8 cellular contexts compared by ENCODE assay signal in the genomic region with DNA sequence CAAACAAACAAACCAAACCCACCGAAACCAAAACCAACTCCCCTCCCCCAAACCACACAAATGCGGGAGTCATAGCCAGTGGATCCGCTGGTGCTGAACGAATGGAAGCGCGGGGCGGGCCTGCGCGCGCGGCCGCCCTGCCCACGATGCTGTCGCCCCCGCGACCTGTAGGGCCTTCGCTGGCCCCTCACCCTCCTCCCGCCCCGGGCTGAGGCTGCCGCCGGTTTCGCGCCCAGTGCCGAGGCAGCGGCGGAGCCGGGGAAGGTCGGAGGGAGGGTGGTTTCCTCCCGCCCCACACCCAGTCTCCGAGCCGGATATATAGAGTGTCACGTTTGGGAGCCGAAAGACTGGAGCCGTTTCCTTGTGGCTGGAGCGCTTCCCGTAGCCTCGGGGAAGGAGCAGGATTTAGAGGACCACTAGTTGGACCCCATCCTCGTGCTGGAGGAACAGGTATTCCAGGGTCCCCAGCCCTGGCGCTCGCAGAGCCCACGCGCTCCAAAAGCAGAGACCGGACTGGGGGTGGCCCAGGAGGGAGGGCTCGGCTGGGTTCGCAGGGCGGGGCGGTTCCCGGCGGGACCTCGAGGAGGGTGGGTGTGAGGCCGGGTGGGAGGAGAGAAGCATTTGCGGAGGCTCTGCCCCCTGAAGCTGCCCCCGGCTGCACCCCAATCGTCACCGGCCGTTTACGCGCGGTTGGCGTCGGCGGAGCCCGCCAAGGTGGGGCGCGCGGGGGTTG. TPM values are rescaled to one million over a fixed set of nuclear protein-coding genes. Genes with fewer than 3 reads are reported as not detected.
DNase-seq lines count a peak whose midpoint lies in the region; ATAC-seq and TF ChIP-seq lines count a peak whose summit lies in the region.

A gene (plus strand): TSS at position 321 of the 733 bp plus-strand sequence. CDS start 121,172 bp downstream, outside the sequence.

- DNase-seq in NT2/D1 (ENCODE audit: low read depth, low spot score) (no peak), fibroblast of pulmonary artery (ENCODE audit: low read depth) (peak; percentile 29), natural killer cell (peak; percentile 25), suprapubic skin (ENCODE audit: low spot score in 2 of 2) (peak; percentile 78 to 82), NCI-H774 (lab: John Stamatoyannopoulos, UW) (no peak)

- 0% methylated on average over 46 of the region's 66 CpGs for WGBS in suprapubic skin

- no peaks in the 10 kb centered on the region for H3K36me3 ChIP-seq in NT2/D1 (ENCODE audit: insufficient read depth, insufficient read length, low read length)
- no peaks in the 10 kb centered on the region for H3K36me3 ChIP-seq in suprapubic skin

- H3K27me3 Mint-ChIP-seq in activated T-helper 17 cell treated with anti-CD3 and anti-CD28 coated beads, Interleukin-2, amount 50 U/mL, for 72 hours: no peaks in the 10 kb centered on the region
- H3K27me3 Mint-ChIP-seq in natural killer cell (ENCODE audit: low read depth in 2 of 2): peaks cover 0 to 5% of the 10 kb centered on the region in 2 donors

- TF ChIP-seq EP300 in suprapubic skin (IDR thresholded peaks at IDR 0.05): no peak

- peak within 1 kb of the TSS; percentile 87 for H3K9ac ChIP-seq in NT2/D1 (ENCODE audit: insufficient read length, low read depth)

- H3K9me3 Mint-ChIP-seq in activated T-helper 17 cell treated with anti-CD3 and anti-CD28 coated beads, Interleukin-2, amount 50 U/mL, for 72 hours: no peaks in the 10 kb centered on the region
- no peaks in the 10 kb centered on the region for H3K9me3 Mint-ChIP-seq in natural killer cell

- TF ChIP-seq CTCF in fibroblast of pulmonary artery (IDR thresholded peaks at IDR 0.05; ENCODE audit: low read length, missing control alignments) (no peak), natural killer cell (IDR thresholded peaks at IDR 0.05) (no peak), suprapubic skin (IDR thresholded peaks at IDR 0.05) (no peak)

- H3K4me3 ChIP-seq in NT2/D1 (ENCODE audit: insufficient read length, low read depth) (peak within 1 kb of the TSS; percentile 77), fibroblast of pulmonary artery (replicated peaks; ENCODE audit: low read depth, low read length) (peak within 1 kb of the TSS; percentile 77), suprapubic skin (peak within 1 kb of the TSS; percentile 64)

- peaks cover 31% of the 10 kb centered on the region for H3K27me3 ChIP-seq in NT2/D1 (ENCODE audit: insufficient read depth, insufficient read length)
- H3K27me3 ChIP-seq in suprapubic skin: peaks cover 4% of the 10 kb centered on the region

- ATAC-seq in GM18498 (IDR thresholded peaks at IDR 0.05; ENCODE audit: unreplicated experiment) (peak; percentile 52), HG02642 (IDR thresholded peaks at IDR 0.05; ENCODE audit: poor library complexity, unreplicated experiment) (peak; percentile 54), natural killer cell (peak; percentile 79 to 80 (median 79))
- peak; percentile 80 for ATAC-seq in activated T-helper 17 cell treated with anti-CD3 and anti-CD28 coated beads, Interleukin-2, amount 50 U/mL, for 72 hours (replicated peaks)

- intact Hi-C loops in natural killer cell (cut with micrococcal nuclease): no loop called here

- H3K9me3 ChIP-seq in NT2/D1 (ENCODE audit: insufficient read depth, low read length): peaks cover 6% of the 10 kb centered on the region; the same call in 1 of the 2 replicates
- H3K9me3 ChIP-seq in suprapubic skin: no peaks in the 10 kb centered on the region

- no peaks in the 10 kb centered on the region for H3K36me3 Mint-ChIP-seq in activated T-helper 17 cell treated with anti-CD3 and anti-CD28 coated beads, Interleukin-2, amount 50 U/mL, for 72 hours (ENCODE audit: low read depth)
- H3K36me3 Mint-ChIP-seq in natural killer cell: no peaks in the 10 kb centered on the region

- peak within 1 kb of the TSS; percentile 91 for H3K4me3 Mint-ChIP-seq in activated T-helper 17 cell treated with anti-CD3 and anti-CD28 coated beads, Interleukin-2, amount 50 U/mL, for 72 hours
- H3K4me3 Mint-ChIP-seq in natural killer cell: peak within 1 kb of the TSS; percentile 97

- peak within 1 kb of the TSS; percentile 83 for H3K27ac ChIP-seq in suprapubic skin

- H3K4me1 ChIP-seq in NT2/D1 (ENCODE audit: insufficient read depth, insufficient read length) (peaks cover 3% of the 10 kb centered on the region), suprapubic skin (peaks cover 38% of the 10 kb centered on the region)

- H3K4me1 Mint-ChIP-seq in activated T-helper 17 cell treated with anti-CD3 and anti-CD28 coated beads, Interleukin-2, amount 50 U/mL, for 72 hours: peaks cover 7% of the 10 kb centered on the region
- H3K4me1 Mint-ChIP-seq in natural killer cell: peaks cover 18 to 23% of the 10 kb centered on the region in 2 donors

- TF ChIP-seq POLR2A in suprapubic skin (IDR thresholded peaks at IDR 0.05): peak in 1 of 2 donors; percentile 16

- peak within 1 kb of the TSS; percentile 94 for H3K27ac Mint-ChIP-seq in activated T-helper 17 cell treated with anti-CD3 and anti-CD28 coated beads, Interleukin-2, amount 50 U/mL, for 72 hours
- peak within 1 kb of the TSS; percentile 23 to 89 for H3K27ac Mint-ChIP-seq in natural killer cell

RNA-seq across cellular contexts. Expression of the gene that starts here (rescaled TPM):
- 10 to 100 TPM in 1 of 2 donors, 1 to 10 TPM in 1; 6.2 to 18.5 TPM for total RNA-seq in activated T-helper 17 cell treated with anti-CD3 and anti-CD28 coated beads, Interleukin-2, amount 50 U/mL, for 72 hours
- total RNA-seq in natural killer cell (1 to 10 TPM; 1.5 to 3.5 (median 1.7) TPM), suprapubic skin (10 to 100 TPM; 20.0 to 41.8 (median 30.6) TPM)

Comparison
In these comparisons a context has a peak if more than half of its experiments do, and no peak if none do; other contexts are left out.
1. DNase-seq: peak in fibroblast of pulmonary artery (single experiment), natural killer cell (single experiment) and suprapubic skin (2 of 2); none in NT2/D1 (single experiment) and NCI-H774 (single experiment).
2. Peak in every context shown above with its lines, with median percentiles within 50 percentile points of each other: ATAC-seq and H3K4me3 ChIP-seq.